ENCODE assay signal across 38 cellular contexts in genomic region chr4:87956501-87956900, GRCh38. TPM values are rescaled to one million over a fixed set of nuclear protein-coding genes. Genes with fewer than 3 reads are reported as not detected.
"Had no signal": no experiment of that assay in that cellular context is flagged by ENCODE, and none has a peak within 500 bp of the region (broad histone marks: within the 10 kb centered on the region; RNA-seq: fewer than 3 reads in every experiment).

No MANE protein-coding gene starts in this region.

- H3K36me3 ChIP-seq: adrenal gland, cardiac muscle cell, WERI-Rb-1 had no signal

- H3K4me1 ChIP-seq: adrenal gland had no signal

- H3K27me3 Mint-ChIP-seq: activated B cell treated with CpG ODN at 0.5 μM for 24 hours; activated naive CD8-positive, alpha-beta T cell treated with anti-CD3 and anti-CD28 coated beads for 36 hours; brain had no signal

- H3K27ac Mint-ChIP-seq: activated B cell treated with CpG ODN at 0.5 μM for 24 hours; activated CD4-positive, alpha-beta memory T cell treated with anti-CD3 and anti-CD28 coated beads for 36 hours; activated CD4-positive, alpha-beta T cell treated with anti-CD3 and anti-CD28 coated beads, Interleukin-2, amount 10 ng/mL, durations not matched to agents 24 days and 14 days; activated CD8-positive, alpha-beta T cell treated with anti-CD3 and anti-CD28 coated beads for 36 hours; activated naive CD4-positive, alpha-beta T cell treated with anti-CD3 and anti-CD28 coated beads for 36 hours; activated naive CD4-positive, alpha-beta T cell treated with anti-CD3 and anti-CD28 coated beads, Interleukin-2, amount 50 U/mL, for 72 hours; activated naive CD8-positive, alpha-beta T cell treated with anti-CD3 and anti-CD28 coated beads for 36 hours; activated T-cell treated with anti-CD3 and anti-CD28 coated beads, Interleukin-2, amount 50 U/mL, for 72 hours; activated T-helper 1 cell treated with anti-CD3 and anti-CD28 coated beads, Interleukin-12 subunit alpha, Interleukin-12 subunit beta, Interleukin-2, Interleukin-4 antibody, amounts not matched to agents 30 ng/mL and 10 ng/mL and 1 ng/mL, durations not matched to agents 14 hours and 24 hours and 36 hours; activated T-helper 17 cell treated with anti-CD3 and anti-CD28 coated beads, Interleukin-2, amount 50 U/mL, for 72 hours; T-helper 1 cell treated with Interleukin-12 subunit alpha and Interleukin-12 subunit beta and Interleukin-4 antibody, amounts not matched to agents 30 μg/mL and 1 μg/mL, for 36 hours; T-helper 2 cell treated with Interferon-gamma antibody and Interleukin-4, amounts not matched to agents 5 μg/mL and 100 μg/mL, for 36 hours had no signal

- H3K9me3 ChIP-seq: adrenal gland had no signal

- H3K4me3 ChIP-seq: adrenal gland, cardiac muscle cell had no signal

- H3K27me3 ChIP-seq: adrenal gland, cardiac muscle cell had no signal

- H3K27ac ChIP-seq: adrenal gland, cardiac muscle cell, WERI-Rb-1 had no signal

- ATAC-seq: activated CD8-positive, alpha-beta T cell treated with anti-CD3 and anti-CD28 coated beads for 36 hours; activated naive CD4-positive, alpha-beta T cell treated with anti-CD3 and anti-CD28 coated beads, Interleukin-2, amount 50 U/mL, for 72 hours; activated T-cell treated with anti-CD3 and anti-CD28 coated beads, Interleukin-2, amount 50 U/mL, for 4 hours; activated T-cell treated with anti-CD3 and anti-CD28 coated beads, Interleukin-2, amount 50 U/mL, for 72 hours; activated T-helper 17 cell treated with anti-CD3 and anti-CD28 coated beads, Interleukin-2, amount 50 U/mL, for 72 hours had no signal

- H3K36me3 Mint-ChIP-seq: activated CD4-positive, alpha-beta memory T cell treated with anti-CD3 and anti-CD28 coated beads for 36 hours; activated naive CD4-positive, alpha-beta T cell treated with anti-CD3 and anti-CD28 coated beads, Interleukin-2, amount 50 U/mL, for 72 hours; activated naive CD8-positive, alpha-beta T cell treated with anti-CD3 and anti-CD28 coated beads for 36 hours; brain had no signal

- H3K4me1 Mint-ChIP-seq: activated B cell treated with CpG ODN at 0.5 μM for 24 hours; activated CD4-positive, alpha-beta T cell treated with anti-CD3 and anti-CD28 coated beads, Interleukin-2, amount 10 ng/mL, durations not matched to agents 24 days and 14 days; activated naive CD8-positive, alpha-beta T cell treated with anti-CD3 and anti-CD28 coated beads for 36 hours; activated T-helper 17 cell treated with anti-CD3 and anti-CD28 coated beads, Interleukin-2, amount 50 U/mL, for 72 hours; brain; central memory CD8-positive, alpha-beta T cell had no signal

- FAIRE-seq: bronchial epithelial cell, TTC549 had no signal

- DNase-seq: activated B cell treated with CpG ODN at 0.5 μM for 24 hours; activated CD4-positive, alpha-beta memory T cell treated with anti-CD3 and anti-CD28 coated beads for 36 hours; activated CD4-positive, alpha-beta T cell treated with anti-CD3 and anti-CD28 coated beads for 4 hours; activated CD4-positive, alpha-beta T cell treated with anti-CD3 and anti-CD28 coated beads, Interleukin-2, amount 10 ng/mL, durations not matched to agents 24 days and 14 days; activated CD4-positive, alpha-beta T cell treated with anti-CD3 and anti-CD28 coated beads, Interleukin-2, amount 50 U/mL, for 1 hour; activated CD4-positive, alpha-beta T cell treated with anti-CD3 and anti-CD28 coated beads, Interleukin-2, amount 50 U/mL, for 4 hours; activated CD4-positive, CD25-positive, alpha-beta regulatory T cell treated with anti-CD3 and anti-CD28 coated beads, Interleukin-2, amount 50 U/mL, for 72 hours; activated CD8-positive, alpha-beta memory T cell treated with anti-CD3 and anti-CD28 coated beads, Interleukin-2, amount 50 U/mL, for 4 hours; activated CD8-positive, alpha-beta T cell treated with anti-CD3 and anti-CD28 coated beads for 36 hours; activated effector memory CD4-positive, alpha-beta T cell treated with anti-CD3 and anti-CD28 coated beads, Interleukin-2, amount 50 U/mL, for 16 hours; activated gamma-delta T cell treated with Interleukin-2 at 50 U/mL for 16 hours; activated naive CD4-positive, alpha-beta T cell; activated naive CD4-positive, alpha-beta T cell treated with anti-CD3 and anti-CD28 coated beads for 36 hours; activated naive CD4-positive, alpha-beta T cell treated with anti-CD3 and anti-CD28 coated beads, Interleukin-2, amount 50 U/mL, for 16 hours; activated naive CD8-positive, alpha-beta T cell treated with anti-CD3 and anti-CD28 coated beads for 36 hours; activated T-cell treated with anti-CD3 and anti-CD28 coated beads for 4 hours; activated T-cell treated with anti-CD3 and anti-CD28 coated beads, Interleukin-2, amount 50 U/mL, for 1 hour; activated T-cell treated with anti-CD3 and anti-CD28 coated beads, Interleukin-2, amount 50 U/mL, for 4 hours; activated T-cell treated with anti-CD3 and anti-CD28 coated beads, Interleukin-2, amount 50 U/mL, for 72 hours; adrenal gland; amniotic stem cell; aorta; caudate nucleus; cerebellar nuclear complex; T-helper 2 cell; T-helper 9 cell; WERI-Rb-1 had no signal

- H3K9me3 Mint-ChIP-seq: activated B cell treated with CpG ODN at 0.5 μM for 24 hours; activated CD4-positive, alpha-beta memory T cell treated with anti-CD3 and anti-CD28 coated beads for 36 hours; activated CD4-positive, alpha-beta T cell treated with anti-CD3 and anti-CD28 coated beads, Interleukin-2, amount 10 ng/mL, durations not matched to agents 24 days and 14 days; activated CD8-positive, alpha-beta T cell treated with anti-CD3 and anti-CD28 coated beads for 36 hours; activated naive CD4-positive, alpha-beta T cell treated with anti-CD3 and anti-CD28 coated beads for 36 hours; activated naive CD4-positive, alpha-beta T cell treated with anti-CD3 and anti-CD28 coated beads, Interleukin-2, amount 50 U/mL, for 72 hours; activated naive CD8-positive, alpha-beta T cell treated with anti-CD3 and anti-CD28 coated beads for 36 hours; activated T-cell treated with anti-CD3 and anti-CD28 coated beads, Interleukin-2, amount 50 U/mL, for 4 hours; activated T-cell treated with anti-CD3 and anti-CD28 coated beads, Interleukin-2, amount 50 U/mL, for 72 hours; activated T-helper 1 cell treated with anti-CD3 and anti-CD28 coated beads, Interleukin-12 subunit alpha, Interleukin-12 subunit beta, Interleukin-2, Interleukin-4 antibody, amounts not matched to agents 30 ng/mL and 10 ng/mL and 1 ng/mL, durations not matched to agents 14 hours and 24 hours and 36 hours; activated T-helper 17 cell treated with anti-CD3 and anti-CD28 coated beads, Interleukin-2, amount 50 U/mL, for 72 hours; brain; central memory CD8-positive, alpha-beta T cell; T-helper 1 cell treated with Interleukin-12 subunit alpha and Interleukin-12 subunit beta and Interleukin-4 antibody, amounts not matched to agents 30 μg/mL and 1 μg/mL, for 36 hours; T-helper 2 cell treated with Interferon-gamma antibody and Interleukin-4, amounts not matched to agents 5 μg/mL and 100 μg/mL, for 36 hours had no signal

- H3K4me3 Mint-ChIP-seq: activated B cell treated with CpG ODN at 0.5 μM for 24 hours; activated CD4-positive, alpha-beta memory T cell treated with anti-CD3 and anti-CD28 coated beads for 36 hours; activated CD4-positive, alpha-beta T cell treated with anti-CD3 and anti-CD28 coated beads, Interleukin-2, amount 10 ng/mL, durations not matched to agents 24 days and 14 days; activated CD8-positive, alpha-beta T cell treated with anti-CD3 and anti-CD28 coated beads for 36 hours; activated naive CD4-positive, alpha-beta T cell treated with anti-CD3 and anti-CD28 coated beads for 36 hours; activated naive CD8-positive, alpha-beta T cell treated with anti-CD3 and anti-CD28 coated beads for 36 hours; activated T-cell treated with anti-CD3 and anti-CD28 coated beads, Interleukin-2, amount 50 U/mL, for 4 hours; activated T-cell treated with anti-CD3 and anti-CD28 coated beads, Interleukin-2, amount 50 U/mL, for 72 hours; activated T-helper 1 cell treated with anti-CD3 and anti-CD28 coated beads, Interleukin-12 subunit alpha, Interleukin-12 subunit beta, Interleukin-2, Interleukin-4 antibody, amounts not matched to agents 30 ng/mL and 10 ng/mL and 1 ng/mL, durations not matched to agents 14 hours and 24 hours and 36 hours; activated T-helper 17 cell treated with anti-CD3 and anti-CD28 coated beads, Interleukin-2, amount 50 U/mL, for 72 hours; brain; central memory CD8-positive, alpha-beta T cell; T-helper 1 cell treated with Interleukin-12 subunit alpha and Interleukin-12 subunit beta and Interleukin-4 antibody, amounts not matched to agents 30 μg/mL and 1 μg/mL, for 36 hours; T-helper 2 cell treated with Interferon-gamma antibody and Interleukin-4, amounts not matched to agents 5 μg/mL and 100 μg/mL, for 36 hours had no signal

RNA-seq across cellular contexts. Expression of gene SPP1, which starts 19.0 kb away (rescaled TPM):
- total RNA-seq: activated B cell treated with CpG ODN at 0.5 μM for 24 hours; activated CD8-positive, alpha-beta memory T cell treated with anti-CD3 and anti-CD28 coated beads for 36 hours; activated CD8-positive, alpha-beta T cell treated with anti-CD3 and anti-CD28 coated beads for 36 hours; activated naive CD4-positive, alpha-beta T cell treated with anti-CD3 and anti-CD28 coated beads for 36 hours; activated naive CD4-positive, alpha-beta T cell treated with anti-CD3 and anti-CD28 coated beads, Interleukin-2, amount 50 U/mL, for 72 hours; bronchial epithelial cell had no signal
